In genomic region chr18:11324956-11325873, GRCh38 we compare ENCODE assay signal across 8 cellular contexts.
DNase-seq lines count a peak whose midpoint lies in the region; ATAC-seq, FAIRE-seq and TF ChIP-seq lines count a peak whose summit lies in the region.

No MANE protein-coding gene starts in this region.

- no peaks in the 10 kb centered on the region for H3K36me3 ChIP-seq in MM.1S (replicated peaks; ENCODE audit: insufficient read depth, low read length)
- H3K36me3 ChIP-seq in kidney epithelial cell (ENCODE audit: control insufficient read depth, insufficient read depth, low read length), result no peaks in the 10 kb centered on the region
- H3K36me3 ChIP-seq in lower lobe of right lung, result no peaks in the 10 kb centered on the region
- H3K36me3 ChIP-seq in CD4-positive, alpha-beta memory T cell (ENCODE audit: insufficient read depth, low read length), result no peaks in the 10 kb centered on the region

- H3K27ac ChIP-seq in MM.1S (ENCODE audit: low read length), result no peak overlapping the region
- H3K27ac ChIP-seq in lower lobe of right lung, result no peak overlapping the region
- no peak overlapping the region for H3K27ac ChIP-seq in CD4-positive, alpha-beta memory T cell (ENCODE audit: low read depth, low read length)

- FAIRE-seq in GM12892 (lab: Jason Lieb, UNC), result peak; percentile 69

- intact Hi-C loops in lower lobe of right lung (cut with DNase I), result no loop called here
- intact Hi-C loops in CD4-positive, alpha-beta memory T cell (cut with micrococcal nuclease), result no loop called here

- no peak for TF ChIP-seq POLR2A in GM12892 (IDR thresholded peaks at IDR 0.05; ENCODE audit: low read depth, low read length)

- 0 out of 2 replicates have a peak, but pooled peaks cover 5% of the 10 kb centered on the region for H3K9me3 Mint-ChIP-seq in WTC11
- peaks cover 0 to 2% (median 0%) of the 10 kb centered on the region in 8 donors for H3K9me3 Mint-ChIP-seq in CD4-positive, alpha-beta memory T cell

- CTCF ChIA-PET in WTC11 (lab: Charles Lee), result no interaction called here
- CTCF ChIA-PET in CD4-positive, alpha-beta memory T cell (lab: Charles Lee; ENCODE audit: partially characterized antibody), result no interaction called here

- H3K79me2 ChIP-seq in MM.1S (ENCODE audit: low read length), result no peaks in the 10 kb centered on the region

- no peak overlapping the region for H2AFZ ChIP-seq in MM.1S (ENCODE audit: low read length)

- peak; percentile 16 for DNase-seq in GM12892 (ENCODE audit: insufficient read length)
- DNase-seq in H4 (ENCODE audit: low spot score), result peak; percentile 60
- DNase-seq in MM.1S, result peak; percentile 56
- DNase-seq in kidney epithelial cell (ENCODE audit: low read depth), result peak; percentile 50
- DNase-seq in WTC11 (ENCODE audit: low spot score), result no peak
- no peak for DNase-seq in lower lobe of right lung
- no peak for DNase-seq in hippocampal formation (lab: John Stamatoyannopoulos, UW)
- DNase-seq in CD4-positive, alpha-beta memory T cell, result no peak

- H3K4me1 ChIP-seq in MM.1S (ENCODE audit: low read length) (peaks cover 17% of the 10 kb centered on the region), lower lobe of right lung (no peaks in the 10 kb centered on the region)
- no peaks in the 10 kb centered on the region for H3K4me1 ChIP-seq in CD4-positive, alpha-beta memory T cell (ENCODE audit: insufficient read depth, low read length)

- no peak for TF ChIP-seq CTCF in MM.1S (IDR thresholded peaks at IDR 0.05; ENCODE audit: low read length)
- no peak for TF ChIP-seq CTCF in kidney epithelial cell (IDR thresholded peaks at IDR 0.05; ENCODE audit: insufficient read depth, low read length, poor library complexity, severe bottlenecking)
- TF ChIP-seq CTCF in WTC11 (IDR thresholded peaks at IDR 0.05), result no peak
- TF ChIP-seq CTCF in lower lobe of right lung (IDR thresholded peaks at IDR 0.05), result no peak

- no peaks in the 10 kb centered on the region for H3K36me3 Mint-ChIP-seq in WTC11
- H3K36me3 Mint-ChIP-seq in CD4-positive, alpha-beta memory T cell, result no peaks in the 10 kb centered on the region

- H3K4me1 Mint-ChIP-seq in WTC11, result no peaks in the 10 kb centered on the region
- no peaks in the 10 kb centered on the region for H3K4me1 Mint-ChIP-seq in CD4-positive, alpha-beta memory T cell

- H3K27ac Mint-ChIP-seq in WTC11, result no peak overlapping the region
- no peak overlapping the region for H3K27ac Mint-ChIP-seq in CD4-positive, alpha-beta memory T cell

- H3K9ac ChIP-seq in MM.1S (ENCODE audit: low read length), result no peak overlapping the region

- peak overlapping the region; percentile 19; the same call in 1 of the 2 replicates for H3K4me2 ChIP-seq in MM.1S (ENCODE audit: low read depth, low read length)

- no peak for ATAC-seq in WTC11
- no peak for ATAC-seq in lower lobe of right lung

- no peaks in the 10 kb centered on the region; the same call in 1 of the 2 replicates for H3F3A ChIP-seq in MM.1S (ENCODE audit: insufficient read depth, low read length)

- H3K27me3 ChIP-seq in MM.1S (replicated peaks; ENCODE audit: insufficient read depth, low read length), result no peaks in the 10 kb centered on the region
- H3K27me3 ChIP-seq in kidney epithelial cell (ENCODE audit: control insufficient read depth, insufficient read depth, low read length), result no peaks in the 10 kb centered on the region
- H3K27me3 ChIP-seq in lower lobe of right lung (ENCODE audit: low read depth), result no peaks in the 10 kb centered on the region
- H3K27me3 ChIP-seq in CD4-positive, alpha-beta memory T cell (ENCODE audit: insufficient read depth, low read length), result no peaks in the 10 kb centered on the region

- no peaks in the 10 kb centered on the region for H3K9me3 ChIP-seq in MM.1S (replicated peaks; ENCODE audit: insufficient read depth, low read length)
- no peaks in the 10 kb centered on the region for H3K9me3 ChIP-seq in lower lobe of right lung
- no peaks in the 10 kb centered on the region for H3K9me3 ChIP-seq in CD4-positive, alpha-beta memory T cell (ENCODE audit: control insufficient read depth in 1 of 2, low read length in 2 of 2)

- no peaks in the 10 kb centered on the region for H4K20me1 ChIP-seq in MM.1S (ENCODE audit: insufficient read depth, low read length)

- no peaks in the 10 kb centered on the region for H3K9me2 ChIP-seq in MM.1S (replicated peaks; ENCODE audit: insufficient read depth, low read length)

- H3K4me3 Mint-ChIP-seq in WTC11, result no peak overlapping the region
- no peak overlapping the region for H3K4me3 Mint-ChIP-seq in CD4-positive, alpha-beta memory T cell

- H3K4me3 ChIP-seq in MM.1S (ENCODE audit: low read length) (no peak overlapping the region), kidney epithelial cell (ENCODE audit: low read depth, low read length) (no peak overlapping the region), lower lobe of right lung (no peak overlapping the region)
- no peak overlapping the region for H3K4me3 ChIP-seq in CD4-positive, alpha-beta memory T cell (ENCODE audit: low read length in 2 of 2)

- H3K27me3 Mint-ChIP-seq in WTC11 (ENCODE audit: low read depth), result no peaks in the 10 kb centered on the region
- peaks cover 0 to 1% of the 10 kb centered on the region in 2 donors for H3K27me3 Mint-ChIP-seq in CD4-positive, alpha-beta memory T cell

- POLR2A ChIA-PET in WTC11 (lab: Charles Lee), result no interaction called here
- POLR2A ChIA-PET in CD4-positive, alpha-beta memory T cell (lab: Charles Lee; ENCODE audit: partially characterized antibody), result no interaction called here

TF ChIP-seq in WTC11, 78 proteins besides CTCF, POLR2A, EP300 and RAD21:
- no peak for TF ChIP-seq TCF7 (CRISPR knock-in tag; IDR thresholded peaks at IDR 0.05; ENCODE audit: low read depth)
- TF ChIP-seq OVOL2 (CRISPR knock-in tag; IDR thresholded peaks at IDR 0.05; ENCODE audit: borderline replicate concordance), result no peak
- no peak for TF ChIP-seq ZNF317 (CRISPR knock-in tag; IDR thresholded peaks at IDR 0.05; ENCODE audit: borderline replicate concordance, low read depth)
- no peak for TF ChIP-seq GTF2I (CRISPR knock-in tag; conservative IDR thresholded peaks at IDR 0.05)
- TF ChIP-seq SMAD3 (CRISPR knock-in tag; IDR thresholded peaks at IDR 0.05; ENCODE audit: borderline replicate concordance), result no peak
- no peak for TF ChIP-seq USF1 (CRISPR knock-in tag; IDR thresholded peaks at IDR 0.05)
- TF ChIP-seq STAT6 (CRISPR knock-in tag; conservative IDR thresholded peaks at IDR 0.05; ENCODE audit: low read depth), result no peak
- TF ChIP-seq ATF6 (CRISPR knock-in tag; IDR thresholded peaks at IDR 0.05), result no peak
- no peak for TF ChIP-seq MAX (CRISPR knock-in tag; IDR thresholded peaks at IDR 0.05)

Comparison
In these comparisons a context has a peak if more than half of its experiments do, and no peak if none do; other contexts are left out.
1. DNase-seq: peak in GM12892 (single experiment), H4 (single experiment), MM.1S (single experiment) and kidney epithelial cell (single experiment); none in WTC11 (single experiment), lower lobe of right lung (single experiment), hippocampal formation (0 of 2) and CD4-positive, alpha-beta memory T cell (0 of 5).